9 cellular contexts compared by ENCODE assay signal in the genomic region with DNA sequence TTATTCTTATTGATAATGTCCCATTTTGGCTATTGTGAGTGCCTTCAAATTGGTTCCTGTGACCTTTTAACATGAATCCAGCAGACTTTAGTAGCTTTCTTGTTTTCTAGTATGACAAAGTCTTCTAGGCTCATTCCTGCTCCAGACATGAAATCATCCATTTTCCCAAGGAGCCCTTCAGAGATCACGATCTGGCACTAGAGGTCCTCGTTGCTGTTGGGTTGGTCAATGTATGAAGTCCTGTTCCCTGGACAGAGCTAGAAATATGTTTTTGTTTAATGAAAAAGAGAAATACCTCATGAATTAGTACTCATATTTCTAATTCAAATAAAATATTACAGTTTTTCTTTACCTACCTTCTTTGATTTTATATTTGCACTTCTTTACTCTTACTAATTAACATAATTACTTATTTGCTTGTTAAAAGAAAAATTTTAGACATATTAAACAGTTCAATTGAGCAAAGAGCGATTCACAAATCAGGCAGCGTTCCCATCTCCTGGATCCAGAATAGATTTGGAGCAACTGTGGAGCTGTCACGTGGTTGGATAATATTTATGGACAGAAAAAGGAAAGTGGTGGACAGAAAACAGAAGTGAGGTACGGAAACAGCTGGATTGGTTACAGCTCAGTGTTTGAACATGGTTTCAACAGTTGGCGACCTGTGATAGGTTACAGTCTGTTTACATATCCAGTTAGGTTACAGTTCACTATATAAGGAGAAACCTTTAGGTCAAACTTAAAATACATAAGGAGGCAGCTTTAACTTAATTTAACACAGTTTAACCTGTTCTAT. TPM values are rescaled to one million over a fixed set of nuclear protein-coding genes. Genes with fewer than 3 reads are reported as not detected.
DNase-seq lines count a peak whose midpoint lies in the region; ATAC-seq, FAIRE-seq and TF ChIP-seq lines count a peak whose summit lies in the region.
"Had no signal": no experiment of that assay in that cellular context is flagged by ENCODE, and none has a peak within 500 bp of the region (broad histone marks: within the 10 kb centered on the region; RNA-seq: fewer than 3 reads in every experiment).

No MANE protein-coding gene starts in this region.

- no peak overlapping the region for H3K9ac ChIP-seq in kidney (ENCODE audit: low read length in 2 of 2)

- intact Hi-C loops in kidney (cut with DNase I): no loop called here

- no peak overlapping the region for H3K4me3 Mint-ChIP-seq in WTC11
- no peak overlapping the region for H3K4me3 Mint-ChIP-seq in activated T-cell treated with anti-CD3 and anti-CD28 coated beads, Interleukin-2, amount 50 U/mL, for 24 hours

- H3K36me3 Mint-ChIP-seq in WTC11: no peaks in the 10 kb centered on the region
- no peaks in the 10 kb centered on the region for H3K36me3 Mint-ChIP-seq in activated T-cell treated with anti-CD3 and anti-CD28 coated beads, Interleukin-2, amount 50 U/mL, for 24 hours (ENCODE audit: low read depth)

- FAIRE-seq in kidney (lab: Jason Lieb, UNC): peak; percentile 38

- POLR2A ChIA-PET in WTC11 (lab: Charles Lee): interaction anchor here (0.6 kb wide), 2 partner anchors 53 to 916 kb away, joined by 3 read pairs; no protein-coding TSS in a partner anchor

- TF ChIP-seq CTCF in AG09309 (IDR thresholded peaks at IDR 0.05; ENCODE audit: control insufficient read depth, insufficient read depth, low read depth, low read length, missing control alignments): peak; percentile 42
- TF ChIP-seq CTCF in HFF-Myc (IDR thresholded peaks at IDR 0.05; ENCODE audit: low read depth, low read length, missing control alignments): peak; percentile 63
- TF ChIP-seq CTCF in WTC11 (IDR thresholded peaks at IDR 0.05): no peak
- TF ChIP-seq CTCF in kidney (IDR thresholded peaks at IDR 0.05; ENCODE audit: borderline replicate concordance, extremely low read depth, insufficient read depth): peak; percentile 46

- peak; percentile 35 for DNase-seq in AG09309 (ENCODE audit: low read depth)
- peak; percentile 53 for DNase-seq in HFF-Myc (ENCODE audit: extremely low read depth, low read depth)
- no peak for DNase-seq in WTC11 (ENCODE audit: low spot score)
- DNase-seq in kidney: no peak
- no peak for DNase-seq in activated T-cell treated with anti-CD3 and anti-CD28 coated beads, Interleukin-2, amount 50 U/mL, for 24 hours
- no peak for DNase-seq in GF-D8 (lab: John Stamatoyannopoulos, UW)
- DNase-seq in cortex of kidney (lab: John Stamatoyannopoulos, UW): no peak
- DNase-seq: psoas muscle had no signal

- peak; percentile 76 for ATAC-seq in WTC11
- ATAC-seq in GM19455 (IDR thresholded peaks at IDR 0.05; ENCODE audit: unreplicated experiment): no peak

- no peaks in the 10 kb centered on the region for H3K36me3 ChIP-seq in kidney (ENCODE audit: control insufficient read depth in 1 of 2, insufficient read depth in 2 of 2, low read length in 2 of 2)

- peaks cover 8% of the 10 kb centered on the region for H3K4me1 Mint-ChIP-seq in WTC11
- H3K4me1 Mint-ChIP-seq in activated T-cell treated with anti-CD3 and anti-CD28 coated beads, Interleukin-2, amount 50 U/mL, for 24 hours (ENCODE audit: low read depth): no peaks in the 10 kb centered on the region

- H3K27me3 Mint-ChIP-seq in WTC11 (ENCODE audit: low read depth): no peaks in the 10 kb centered on the region
- H3K27me3 Mint-ChIP-seq in activated T-cell treated with anti-CD3 and anti-CD28 coated beads, Interleukin-2, amount 50 U/mL, for 24 hours: peaks cover 9% of the 10 kb centered on the region

- H3K9me3 ChIP-seq in kidney (ENCODE audit: control insufficient read depth in 1 of 2, low read length in 2 of 2): no peaks in the 10 kb centered on the region
- H3K9me3 ChIP-seq: psoas muscle had no signal

- H3K9me3 Mint-ChIP-seq in WTC11: no peaks in the 10 kb centered on the region
- H3K9me3 Mint-ChIP-seq in activated T-cell treated with anti-CD3 and anti-CD28 coated beads, Interleukin-2, amount 50 U/mL, for 24 hours: no peaks in the 10 kb centered on the region

- no peak overlapping the region for H3K27ac Mint-ChIP-seq in WTC11
- no peak overlapping the region for H3K27ac Mint-ChIP-seq in activated T-cell treated with anti-CD3 and anti-CD28 coated beads, Interleukin-2, amount 50 U/mL, for 24 hours

- H3K4me3 ChIP-seq in AG09309 (ENCODE audit: control insufficient read depth, low read depth, low read length): no peak overlapping the region
- no peak overlapping the region for H3K4me3 ChIP-seq in HFF-Myc (replicated peaks; ENCODE audit: low read depth, low read length)
- no peak overlapping the region for H3K4me3 ChIP-seq in kidney (ENCODE audit: low read length in 2 of 2)
- H3K4me3 ChIP-seq: psoas muscle had no signal

- no peak overlapping the region for H3K27ac ChIP-seq in kidney (ENCODE audit: low read depth in 2 of 2, low read length in 2 of 2)
- H3K27ac ChIP-seq: psoas muscle had no signal

- CTCF ChIA-PET in WTC11 (lab: Charles Lee): interaction anchor here (0.6 to 3.1 kb wide), 31 partner anchors 9 to 514 kb away, joined by 3 to 19 read pairs (median 4); a partner anchor contains a TSS

- H3K4me1 ChIP-seq in kidney (ENCODE audit: control insufficient read depth in 1 of 2, insufficient read depth in 1 of 2, low read depth in 1 of 2, low read length in 2 of 2): no peaks in the 10 kb centered on the region
- H3K4me1 ChIP-seq: psoas muscle had no signal

TF ChIP-seq in WTC11, 78 proteins besides CTCF, POLR2A, EP300 and RAD21 (continues in another document):
- TF ChIP-seq JAZF1 (CRISPR knock-in tag; IDR thresholded peaks at IDR 0.05) (no peak), CREB1 (CRISPR knock-in tag; IDR thresholded peaks at IDR 0.05) (no peak), ZNF317 (CRISPR knock-in tag; IDR thresholded peaks at IDR 0.05; ENCODE audit: borderline replicate concordance, low read depth) (no peak), SMAD3 (CRISPR knock-in tag; IDR thresholded peaks at IDR 0.05; ENCODE audit: borderline replicate concordance) (no peak)
- TF ChIP-seq, protein P1, sequence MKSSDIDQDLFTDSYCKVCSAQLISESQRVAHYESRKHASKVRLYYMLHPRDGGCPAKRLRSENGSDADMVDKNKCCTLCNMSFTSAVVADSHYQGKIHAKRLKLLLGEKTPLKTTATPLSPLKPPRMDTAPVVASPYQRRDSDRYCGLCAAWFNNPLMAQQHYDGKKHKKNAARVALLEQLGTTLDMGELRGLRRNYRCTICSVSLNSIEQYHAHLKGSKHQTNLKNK (CRISPR knock-in tag; IDR thresholded peaks at IDR 0.05): no peak
- TF ChIP-seq, protein P2, sequence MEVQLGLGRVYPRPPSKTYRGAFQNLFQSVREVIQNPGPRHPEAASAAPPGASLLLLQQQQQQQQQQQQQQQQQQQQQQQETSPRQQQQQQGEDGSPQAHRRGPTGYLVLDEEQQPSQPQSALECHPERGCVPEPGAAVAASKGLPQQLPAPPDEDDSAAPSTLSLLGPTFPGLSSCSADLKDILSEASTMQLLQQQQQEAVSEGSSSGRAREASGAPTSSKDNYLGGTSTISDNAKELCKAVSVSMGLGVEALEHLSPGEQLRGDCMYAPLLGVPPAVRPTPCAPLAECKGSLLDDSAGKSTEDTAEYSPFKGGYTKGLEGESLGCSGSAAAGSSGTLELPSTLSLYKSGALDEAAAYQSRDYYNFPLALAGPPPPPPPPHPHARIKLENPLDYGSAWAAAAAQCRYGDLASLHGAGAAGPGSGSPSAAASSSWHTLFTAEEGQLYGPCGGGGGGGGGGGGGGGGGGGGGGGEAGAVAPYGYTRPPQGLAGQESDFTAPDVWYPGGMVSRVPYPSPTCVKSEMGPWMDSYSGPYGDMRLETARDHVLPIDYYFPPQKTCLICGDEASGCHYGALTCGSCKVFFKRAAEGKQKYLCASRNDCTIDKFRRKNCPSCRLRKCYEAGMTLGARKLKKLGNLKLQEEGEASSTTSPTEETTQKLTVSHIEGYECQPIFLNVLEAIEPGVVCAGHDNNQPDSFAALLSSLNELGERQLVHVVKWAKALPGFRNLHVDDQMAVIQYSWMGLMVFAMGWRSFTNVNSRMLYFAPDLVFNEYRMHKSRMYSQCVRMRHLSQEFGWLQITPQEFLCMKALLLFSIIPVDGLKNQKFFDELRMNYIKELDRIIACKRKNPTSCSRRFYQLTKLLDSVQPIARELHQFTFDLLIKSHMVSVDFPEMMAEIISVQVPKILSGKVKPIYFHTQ (CRISPR knock-in tag; IDR thresholded peaks at IDR 0.05): no peak
- TF ChIP-seq, protein P3, sequence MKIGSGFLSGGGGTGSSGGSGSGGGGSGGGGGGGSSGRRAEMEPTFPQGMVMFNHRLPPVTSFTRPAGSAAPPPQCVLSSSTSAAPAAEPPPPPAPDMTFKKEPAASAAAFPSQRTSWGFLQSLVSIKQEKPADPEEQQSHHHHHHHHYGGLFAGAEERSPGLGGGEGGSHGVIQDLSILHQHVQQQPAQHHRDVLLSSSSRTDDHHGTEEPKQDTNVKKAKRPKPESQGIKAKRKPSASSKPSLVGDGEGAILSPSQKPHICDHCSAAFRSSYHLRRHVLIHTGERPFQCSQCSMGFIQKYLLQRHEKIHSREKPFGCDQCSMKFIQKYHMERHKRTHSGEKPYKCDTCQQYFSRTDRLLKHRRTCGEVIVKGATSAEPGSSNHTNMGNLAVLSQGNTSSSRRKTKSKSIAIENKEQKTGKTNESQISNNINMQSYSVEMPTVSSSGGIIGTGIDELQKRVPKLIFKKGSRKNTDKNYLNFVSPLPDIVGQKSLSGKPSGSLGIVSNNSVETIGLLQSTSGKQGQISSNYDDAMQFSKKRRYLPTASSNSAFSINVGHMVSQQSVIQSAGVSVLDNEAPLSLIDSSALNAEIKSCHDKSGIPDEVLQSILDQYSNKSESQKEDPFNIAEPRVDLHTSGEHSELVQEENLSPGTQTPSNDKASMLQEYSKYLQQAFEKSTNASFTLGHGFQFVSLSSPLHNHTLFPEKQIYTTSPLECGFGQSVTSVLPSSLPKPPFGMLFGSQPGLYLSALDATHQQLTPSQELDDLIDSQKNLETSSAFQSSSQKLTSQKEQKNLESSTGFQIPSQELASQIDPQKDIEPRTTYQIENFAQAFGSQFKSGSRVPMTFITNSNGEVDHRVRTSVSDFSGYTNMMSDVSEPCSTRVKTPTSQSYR (CRISPR knock-in tag; IDR thresholded peaks at IDR 0.05): no peak

RNA-seq across cellular contexts. Expression of a gene that starts 19.8 kb away (rescaled TPM):
- total RNA-seq in WTC11 (2021) (25.9 to 28.6 TPM (median 26.2 TPM) in 3 replicates), kidney (9.6 TPM)
- 9.6 TPM for polyA plus RNA-seq in kidney (ENCODE audit: insufficient read depth, low read depth, low replicate concordance)

RNA-seq across cellular contexts. Expression of a gene that starts 24.3 kb away (rescaled TPM):
- total RNA-seq in WTC11 (2021) (61.6 to 62.7 TPM (median 61.8 TPM) in 3 replicates), kidney (66.8 TPM)
- 142 TPM for polyA plus RNA-seq in kidney (ENCODE audit: insufficient read depth, low read depth, low replicate concordance)

Comparison
In these comparisons a context has a peak if more than half of its experiments do, and no peak if none do; other contexts are left out.
1. DNase-seq: peak in AG09309 (single experiment) and HFF-Myc (single experiment); none in WTC11 (single experiment), kidney (single experiment), activated T-cell treated with anti-CD3 and anti-CD28 coated beads, Interleukin-2, amount 50 U/mL, for 24 hours (single experiment), GF-D8 (single experiment) and cortex of kidney (single experiment).